Comparison of ENCODE assay signal across 22 cellular contexts in the genomic region with DNA sequence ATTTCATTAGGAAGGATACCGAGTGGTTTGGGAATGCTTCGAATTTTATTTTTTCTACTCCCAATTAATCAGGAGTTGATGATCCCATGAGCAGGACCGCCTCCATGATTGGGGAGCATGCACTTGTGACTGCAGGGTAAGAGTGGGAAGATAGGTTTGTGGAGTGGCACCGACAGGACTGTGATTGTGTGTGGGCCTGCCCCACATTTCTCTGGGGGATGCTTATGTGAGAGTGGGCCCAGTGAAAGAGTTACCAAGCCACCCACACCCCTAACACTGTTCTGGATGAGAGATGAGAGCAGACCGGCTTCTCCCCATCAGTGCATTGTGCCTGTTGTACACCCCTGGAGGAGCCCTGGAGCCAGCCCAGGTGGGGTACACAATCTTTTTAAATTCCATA.
DNase-seq lines count a peak whose midpoint lies in the region; ATAC-seq, FAIRE-seq and TF ChIP-seq lines count a peak whose summit lies in the region.
"Had no signal": no experiment of that assay in that cellular context is flagged by ENCODE, and none has a peak within 500 bp of the region (broad histone marks: within the 10 kb centered on the region; RNA-seq: fewer than 3 reads in every experiment).

No MANE protein-coding gene starts in this region.

- no peak for TF ChIP-seq EP300 in GM12878 (IDR thresholded peaks at IDR 0.05; ENCODE audit: borderline replicate concordance in 1 of 2, control insufficient read depth in 1 of 2, low read depth in 2 of 2, low read length in 2 of 2)
- TF ChIP-seq EP300 in HepG2 (IDR thresholded peaks at IDR 0.05; ENCODE audit: low read depth in 2 of 2, low read length in 2 of 2) = no peak
- no peak for TF ChIP-seq EP300 in HepG2 (CRISPR knock-in tag; IDR thresholded peaks at IDR 0.05; ENCODE audit: borderline replicate concordance)

- H3K4me2 ChIP-seq in GM12878 (ENCODE audit: control insufficient read depth, insufficient read depth) = no peak overlapping the region
- H3K4me2 ChIP-seq in HepG2 (ENCODE audit: low read depth, low read length) = no peak overlapping the region

- POLR2A ChIA-PET in HEK293 (lab: Yijun Ruan, JAX) = no interaction called here
- POLR2A ChIA-PET in GM12878 (lab: Charles Lee) = no interaction called here
- POLR2A ChIA-PET in HepG2 (lab: Yijun Ruan, JAX) = no interaction called here

- DNase-seq in GM12878 (ENCODE audit: low read depth, low spot score) (no peak), HepG2 (ENCODE audit: low spot score) (no peak), sciatic nerve (ENCODE audit: low spot score) (no peak), SHP77 treated with DMSO at 0.1 percent for 48 hours (lab: John Stamatoyannopoulos, UW) (no peak)
- DNase-seq: ACHN; BE2C; C1 segment of cervical spinal cord; CD4-positive, CD25-positive, alpha-beta regulatory T cell; CD8-positive, alpha-beta memory T cell; COR-L47; GOT3; H9; KG1 had no signal

- intact Hi-C loops in GM12878 (cut with micrococcal nuclease; ENCODE audit: unreplicated experiment) = no loop called here
- intact Hi-C loops in HepG2 (cut with micrococcal nuclease; ENCODE audit: unreplicated experiment) = no loop called here
- intact Hi-C loops in sciatic nerve (cut with DNase I) = no loop called here

- SMC1A ChIA-PET in GM12878 (lab: Charles Lee; ENCODE audit: uncharacterized antibody, unreplicated experiment) = no interaction called here

- no peaks in the 10 kb centered on the region for H3K4me1 ChIP-seq in HEK293 (ENCODE audit: control insufficient read depth, insufficient read depth, low read length)
- H3K4me1 ChIP-seq in GM12878 (ENCODE audit: control insufficient read depth, insufficient read depth, low read length) = no peaks in the 10 kb centered on the region
- H3K4me1 ChIP-seq in HepG2 (ENCODE audit: insufficient read depth, low read length) = no peaks in the 10 kb centered on the region
- H3K4me1 ChIP-seq: BE2C had no signal

- H4K20me1 ChIP-seq in GM12878 (ENCODE audit: control insufficient read depth, insufficient read depth) (no peaks in the 10 kb centered on the region), HepG2 (ENCODE audit: insufficient read depth, low read length) (peaks cover 3% of the 10 kb centered on the region; the same call in 1 of the 2 replicates)

- TF ChIP-seq RAD21 in GM12878 (IDR thresholded peaks at IDR 0.05; ENCODE audit: insufficient read depth, low read depth, low read length) (no peak), HepG2 (CRISPR knock-in tag; IDR thresholded peaks at IDR 0.05) (no peak)

- TF ChIP-seq CTCF in HEK293 (tag by site-specific recombination; IDR thresholded peaks at IDR 0.05) = no peak
- no peak for TF ChIP-seq CTCF in GM12878 (IDR thresholded peaks at IDR 0.05 in 2 of 3, conservative IDR thresholded peaks at IDR 0.05 in 1 of 3; ENCODE audit: control insufficient read depth in 2 of 3, extremely low read depth in 1 of 3, insufficient read depth in 1 of 3, low read depth in 3 of 3, low read length in 3 of 3)
- no peak for TF ChIP-seq CTCF in HepG2 (CRISPR knock-in tag; IDR thresholded peaks at IDR 0.05)

- in situ Hi-C loops in GM12878 (cut with MboI) = no loop called here
- in situ Hi-C loops in HepG2 (cut with HindIII; ENCODE audit: extremely low pct_ligation_motif_present, low pct_unique_long_range_greater_than_20kb) = no loop called here

- FAIRE-seq in GM12878 (lab: Jason Lieb, UNC) (no peak), HepG2 (lab: Jason Lieb, UNC) (no peak)
- FAIRE-seq: A204.1, D721Med, G401.6, GM12892, GM18507, HTR-8/SVneo had no signal

- CTCF ChIA-PET in HEK293 (lab: Yijun Ruan, JAX) (interaction anchor here (1.5 kb wide), 1 partner anchor 124 kb away, joined by 5 read pairs; no protein-coding TSS in a partner anchor), GM12878 (lab: Yijun Ruan, JAX) (interaction anchor here (0.6 kb wide), 1 partner anchor 223 kb away, joined by 4 read pairs; no protein-coding TSS in a partner anchor), HepG2 (lab: Yijun Ruan, JAX; ENCODE audit: low intra/inter-chr PET ratio, low total read pairs) (no interaction called here)

- no peak for TF ChIP-seq POLR2A in GM12878 (IDR thresholded peaks at IDR 0.05; ENCODE audit: low read depth, low read length)
- no peak for TF ChIP-seq POLR2A in HepG2 (IDR thresholded peaks at IDR 0.05; ENCODE audit: insufficient read depth in 1 of 2, low read depth in 2 of 2, low read length in 2 of 2)

- RAD21 ChIA-PET in GM12878 (lab: Charles Lee; ENCODE audit: unreplicated experiment) = no interaction called here

- H3K9ac ChIP-seq in GM12878 (ENCODE audit: control insufficient read depth, insufficient read depth, low read length) (no peak overlapping the region), HepG2 (ENCODE audit: insufficient read depth, low read depth, low read length) (no peak overlapping the region)

- 98% methylated on average over 5 of the region's 5 CpGs for WGBS in GM12878 (ENCODE audit: insufficient coverage, insufficient replicate concordance, low lambda C conversion rate, missing lambda C conversion rate)
- WGBS in HepG2 (ENCODE audit: low lambda C conversion rate) = 94% methylated on average over 4 of the region's 5 CpGs

- peaks cover 78 to 97% of the 10 kb centered on the region in 2 experiments for H3K36me3 ChIP-seq in HEK293 (ENCODE audit: control insufficient read depth in 2 of 2, insufficient read depth in 1 of 2, low read length in 2 of 2)
- peaks cover 28 to 62% of the 10 kb centered on the region in 2 experiments for H3K36me3 ChIP-seq in GM12878 (ENCODE audit: control insufficient read depth in 2 of 2, insufficient read depth in 2 of 2, low read length in 1 of 2)
- peaks cover 34 to 87% of the 10 kb centered on the region in 2 experiments for H3K36me3 ChIP-seq in HepG2 (replicated peaks in 1 of 2; ENCODE audit: control insufficient read depth in 1 of 2, insufficient read depth in 2 of 2, low read length in 2 of 2)

- H3K27me3 ChIP-seq in GM12878 (replicated peaks in 1 of 2; ENCODE audit: control insufficient read depth in 2 of 2, insufficient read depth in 2 of 2, low read length in 1 of 2) = no peaks in the 10 kb centered on the region
- no peaks in the 10 kb centered on the region for H3K27me3 ChIP-seq in HepG2 (ENCODE audit: control insufficient read depth in 1 of 2, insufficient read depth in 2 of 2, low read length in 2 of 2)
- H3K27me3 ChIP-seq: BE2C had no signal

- no peaks in the 10 kb centered on the region for H3K9me3 ChIP-seq in HEK293 (ENCODE audit: control insufficient read depth, insufficient read depth, low read depth, low read length)
- no peaks in the 10 kb centered on the region for H3K9me3 ChIP-seq in GM12878 (replicated peaks; ENCODE audit: control insufficient read depth, insufficient read depth, low read length)
- H3K9me3 ChIP-seq in HepG2 (ENCODE audit: low read length) = no peaks in the 10 kb centered on the region
- H3K9me3 ChIP-seq: BE2C had no signal

- H3K4me3 ChIP-seq in HEK293 (ENCODE audit: low read depth, low read length) (no peak overlapping the region), GM12878 (no peak overlapping the region), HepG2 (replicated peaks in 1 of 3; ENCODE audit: insufficient read depth in 1 of 3, low read depth in 2 of 3, low read length in 3 of 3) (no peak overlapping the region)

- ATAC-seq in GM12878 (no peak), HepG2 (peak; percentile 16; the same call in 1 of the 3 replicates), sciatic nerve (peak; percentile 17), HG03108 (IDR thresholded peaks at IDR 0.05; ENCODE audit: unreplicated experiment) (no peak), GM18858 (IDR thresholded peaks at IDR 0.05; ENCODE audit: unreplicated experiment) (no peak)

- H2AFZ ChIP-seq in GM12878 (ENCODE audit: control insufficient read depth, low read depth, low read length) (no peak overlapping the region), HepG2 (ENCODE audit: low read length) (no peak overlapping the region)

- H3K27ac ChIP-seq in HEK293 (ENCODE audit: extremely low read depth, low read depth, low read length) = no peak overlapping the region
- no peak overlapping the region for H3K27ac ChIP-seq in GM12878 (ENCODE audit: control insufficient read depth, insufficient read depth)
- H3K27ac ChIP-seq in HepG2 (ENCODE audit: extremely low read length, insufficient read depth, low read length) = no peak overlapping the region

- BruUV-seq in GM12878 (replicated peaks; lab: Mats Ljungman, UMichigan) = TSS peak; percentile 36
- TSS peak; percentile 10 for BruUV-seq in HepG2 (replicated peaks; lab: Mats Ljungman, UMichigan)

- H3K79me2 ChIP-seq in GM12878 (ENCODE audit: control insufficient read depth, insufficient read depth, low read length) (no peaks in the 10 kb centered on the region), HepG2 (ENCODE audit: insufficient read depth, low read length) (no peaks in the 10 kb centered on the region)

TF ChIP-seq in HEK293, 187 proteins besides CTCF, POLR2A, EP300 and RAD21 (continues in another document):
- TF ChIP-seq EGR2 (tag by site-specific recombination; IDR thresholded peaks at IDR 0.05; ENCODE audit: low read depth) = peak; percentile 70
- TF ChIP-seq SCRT2 (tag by site-specific recombination; IDR thresholded peaks at IDR 0.05) = no peak
- TF ChIP-seq ZNF433 (tag by site-specific recombination; IDR thresholded peaks at IDR 0.05; ENCODE audit: low read depth) = no peak
- TF ChIP-seq ZNF335 (tag by site-specific recombination; conservative IDR thresholded peaks at IDR 0.05) = no peak

TF ChIP-seq in GM12878, 131 proteins besides CTCF, POLR2A, EP300 and RAD21:
- TF ChIP-seq POLR2AphosphoS5 (IDR thresholded peaks at IDR 0.05; ENCODE audit: low read length) (0 out of 2 replicates have a peak, but pooled peaks have one; percentile 22), KAT2A (conservative IDR thresholded peaks at IDR 0.05; ENCODE audit: control insufficient read depth, low read depth, low read length) (no peak), IKZF2 (IDR thresholded peaks at IDR 0.05) (no peak)

TF ChIP-seq in HepG2, 621 proteins besides CTCF, POLR2A, EP300 and RAD21:
- TF ChIP-seq ZNF251 (CRISPR knock-in tag; IDR thresholded peaks at IDR 0.05) (no peak), STAG1 (CRISPR knock-in tag; IDR thresholded peaks at IDR 0.05) (no peak), HNRNPLL (IDR thresholded peaks at IDR 0.05; ENCODE audit: low read depth, low read length, poor library complexity, severe bottlenecking) (no peak), ATF7-NPFF (CRISPR knock-in tag; IDR thresholded peaks at IDR 0.05; ENCODE audit: low read depth) (no peak), KDM2A (CRISPR knock-in tag; IDR thresholded peaks at IDR 0.05; ENCODE audit: borderline replicate concordance, low read depth) (no peak)
- TF ChIP-seq, protein P1, sequence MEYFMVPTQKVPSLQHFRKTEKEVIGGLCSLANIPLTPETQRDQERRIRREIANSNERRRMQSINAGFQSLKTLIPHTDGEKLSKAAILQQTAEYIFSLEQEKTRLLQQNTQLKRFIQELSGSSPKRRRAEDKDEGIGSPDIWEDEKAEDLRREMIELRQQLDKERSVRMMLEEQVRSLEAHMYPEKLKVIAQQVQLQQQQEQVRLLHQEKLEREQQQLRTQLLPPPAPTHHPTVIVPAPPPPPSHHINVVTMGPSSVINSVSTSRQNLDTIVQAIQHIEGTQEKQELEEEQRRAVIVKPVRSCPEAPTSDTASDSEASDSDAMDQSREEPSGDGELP (IDR thresholded peaks at IDR 0.05; ENCODE audit: borderline replicate concordance, low read depth) = no peak

Comparison
In these comparisons a context has a peak if more than half of its experiments do, and no peak if none do; other contexts are left out.
1. ATAC-seq: peak in HepG2 (single experiment) and sciatic nerve (single experiment); none in GM12878 (single experiment), HG03108 (single experiment) and GM18858 (single experiment).